10 cellular contexts compared by ENCODE assay signal in the genomic region with DNA sequence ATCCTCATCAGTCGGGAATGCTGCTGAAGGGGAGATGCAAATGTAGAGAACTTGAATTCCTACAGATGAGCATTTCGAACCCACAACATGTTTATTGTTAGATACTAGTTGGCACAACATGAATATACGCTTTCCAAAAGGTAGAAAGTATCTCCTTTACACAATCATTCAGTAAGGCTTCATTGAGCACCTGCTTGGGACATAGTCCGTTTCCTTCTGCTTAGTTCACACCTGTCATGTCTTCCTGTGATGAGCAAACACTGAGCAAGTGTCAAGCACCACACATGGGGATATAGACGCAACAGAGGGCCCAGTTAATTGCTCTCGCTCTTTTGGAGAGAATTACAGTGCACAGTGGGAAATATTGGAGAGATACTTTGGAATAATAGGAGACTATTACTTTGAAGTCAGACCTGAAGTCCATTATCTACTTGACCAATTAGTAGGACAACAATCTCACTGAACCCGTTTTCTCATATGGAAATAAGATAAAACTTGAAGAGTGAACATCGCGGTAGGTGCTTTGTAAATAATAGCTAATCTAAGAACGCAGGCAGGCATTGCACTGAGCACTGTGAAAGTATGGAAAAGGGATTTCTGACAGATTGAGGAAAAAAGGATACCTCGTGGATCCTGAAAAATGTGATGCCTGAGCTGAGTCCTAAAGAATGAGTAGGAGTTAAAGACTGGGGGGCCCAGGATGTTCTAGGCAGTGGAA. TPM values are rescaled to one million over a fixed set of nuclear protein-coding genes. Genes with fewer than 3 reads are reported as not detected.
DNase-seq lines count a peak whose midpoint lies in the region; ATAC-seq lines count a peak whose summit lies in the region.
"Had no signal": no experiment of that assay in that cellular context is flagged by ENCODE, and none has a peak within 500 bp of the region (broad histone marks: within the 10 kb centered on the region; RNA-seq: fewer than 3 reads in every experiment).

No MANE protein-coding gene starts in this region.

- H3K4me2 ChIP-seq in neuronal stem cell (ENCODE audit: insufficient read depth, low read length, poor library complexity, severe bottlenecking), result peak overlapping the region; percentile 92

- H3K79me1 ChIP-seq in neuronal stem cell (ENCODE audit: low read depth, low read length), result peaks cover 7% of the 10 kb centered on the region

- POLR2A ChIA-PET in CD8-positive, alpha-beta memory T cell (lab: Charles Lee), result interaction anchor here (1.4 to 3.0 kb wide), 2 partner anchors 46 to 49 kb away, joined by 3 to 28 read pairs; partner anchors contain the start of gene IAH1

- H2BK120ac ChIP-seq in neuronal stem cell (ENCODE audit: low read depth, low read length), result no peak overlapping the region

- H3K27ac Mint-ChIP-seq in CD8-positive, alpha-beta memory T cell, result peak overlapping the region in 2 of 8 donors; percentile 97 to 98

- no peak overlapping the region for H4K8ac ChIP-seq in neuronal stem cell (ENCODE audit: low read depth, low read length)

- peak overlapping the region; percentile 43 for H2BK5ac ChIP-seq in neuronal stem cell (ENCODE audit: low read length)

- peak overlapping the region; percentile 95 for H3K27ac ChIP-seq in CD8-positive, alpha-beta memory T cell (ENCODE audit: low read depth, low read length)
- H3K27ac ChIP-seq in ectodermal cell (ENCODE audit: insufficient read depth, low read depth, low read length, poor library complexity, severe bottlenecking) (no peak overlapping the region), neuronal stem cell (replicated peaks; ENCODE audit: low read length) (no peak overlapping the region)

- no peak overlapping the region for H3K4me3 Mint-ChIP-seq in CD8-positive, alpha-beta memory T cell
- H3K4me3 Mint-ChIP-seq: activated T-cell treated with anti-CD3 and anti-CD28 coated beads, Interleukin-2, amount 50 U/mL, for 4 hours had no signal

- no peaks in the 10 kb centered on the region for H3K27me3 Mint-ChIP-seq in CD8-positive, alpha-beta memory T cell

- no peak for DNase-seq in CD8-positive, alpha-beta memory T cell
- peak in 2 of 3 experiments; percentile 78 to 96 for DNase-seq in NCI-H1417 (lab: John Stamatoyannopoulos, UW)
- DNase-seq in neuronal stem cell (ENCODE audit: low spot score), result no peak
- no peak for DNase-seq in ureter (ENCODE audit: low spot score)
- DNase-seq: substantia nigra had no signal

- H2BK12ac ChIP-seq in neuronal stem cell (ENCODE audit: low read length), result no peak overlapping the region

- H3K4ac ChIP-seq in neuronal stem cell (ENCODE audit: low read length), result no peak overlapping the region

- peaks cover 29% of the 10 kb centered on the region for H3K4me1 ChIP-seq in CD8-positive, alpha-beta memory T cell (ENCODE audit: insufficient read depth, low read length)
- peaks cover 17% of the 10 kb centered on the region for H3K4me1 ChIP-seq in ectodermal cell (ENCODE audit: control insufficient read depth, insufficient read depth, low read length)
- peaks cover 11 to 13% of the 10 kb centered on the region in 2 donors for H3K4me1 ChIP-seq in neuronal stem cell (ENCODE audit: control insufficient read depth in 2 of 2, insufficient read depth in 1 of 2, low read depth in 1 of 2, low read length in 2 of 2)

- no peak overlapping the region for H4K91ac ChIP-seq in neuronal stem cell (ENCODE audit: low read depth, low read length, poor library complexity)

- H3K23ac ChIP-seq in neuronal stem cell (ENCODE audit: low read depth, low read length, poor library complexity), result no peak overlapping the region

- H3K36me3 Mint-ChIP-seq in CD8-positive, alpha-beta memory T cell, result peaks cover 0 to 31% (median 0%) of the 10 kb centered on the region in 3 donors

- no peaks in the 10 kb centered on the region for H3K9me3 ChIP-seq in CD8-positive, alpha-beta memory T cell (ENCODE audit: low read length)
- H3K9me3 ChIP-seq in ectodermal cell (ENCODE audit: control insufficient read depth, low read length) (no peaks in the 10 kb centered on the region), neuronal stem cell (replicated peaks in 1 of 2; ENCODE audit: control insufficient read depth in 2 of 2, insufficient read depth in 1 of 2, low read depth in 1 of 2, low read length in 2 of 2) (no peaks in the 10 kb centered on the region)

- H3K14ac ChIP-seq in neuronal stem cell (ENCODE audit: low read length), result no peak overlapping the region

- H2AFZ ChIP-seq in neuronal stem cell (ENCODE audit: low read length), result no peak overlapping the region

- no peak for ATAC-seq in HG02678 (IDR thresholded peaks at IDR 0.05; ENCODE audit: unreplicated experiment)
- no peak for ATAC-seq in GM18517 (IDR thresholded peaks at IDR 0.05; ENCODE audit: unreplicated experiment)
- ATAC-seq in GM18907 (IDR thresholded peaks at IDR 0.05; ENCODE audit: unreplicated experiment), result no peak

- CTCF ChIA-PET in CD8-positive, alpha-beta memory T cell (lab: Charles Lee), result no interaction called here

- no peak overlapping the region for H3K9ac ChIP-seq in neuronal stem cell (ENCODE audit: low read depth, low read length, poor library complexity)

- H3K27me3 ChIP-seq in CD8-positive, alpha-beta memory T cell (ENCODE audit: insufficient read depth, low read length, poor library complexity, severe bottlenecking), result no peaks in the 10 kb centered on the region
- H3K27me3 ChIP-seq in ectodermal cell (ENCODE audit: control insufficient read depth, insufficient read depth, low read length, poor library complexity, severe bottlenecking), result peaks cover 5% of the 10 kb centered on the region
- no peaks in the 10 kb centered on the region for H3K27me3 ChIP-seq in neuronal stem cell (ENCODE audit: control insufficient read depth in 3 of 3, insufficient read depth in 3 of 3, low read depth in 1 of 3, low read length in 3 of 3)

- no peak overlapping the region for H2AK5ac ChIP-seq in neuronal stem cell (ENCODE audit: low read depth, low read length)

- WGBS in ectodermal cell, 2 experiments, result 78% methylated on average over 11 of the region's 11 CpGs
- WGBS in neuronal stem cell (ENCODE audit: extremely low coverage in 2 of 2, insufficient read length in 2 of 2, insufficient replicate concordance in 1 of 2), 2 donors, result no CpG with 5 or more reads among the region's 11 CpGs

- peak overlapping the region; percentile 99 for H3K4me3 ChIP-seq in CD8-positive, alpha-beta memory T cell (ENCODE audit: low read length)
- H3K4me3 ChIP-seq in ectodermal cell (ENCODE audit: insufficient read depth, low read depth, low read length), result peak overlapping the region; percentile 94
- peak overlapping the region; percentile 76 to 94 for H3K4me3 ChIP-seq in neuronal stem cell (ENCODE audit: low read length in 2 of 2)

- no peaks in the 10 kb centered on the region for H3K9me3 Mint-ChIP-seq in CD8-positive, alpha-beta memory T cell
- H3K9me3 Mint-ChIP-seq: activated T-cell treated with anti-CD3 and anti-CD28 coated beads, Interleukin-2, amount 50 U/mL, for 4 hours had no signal

- H2BK15ac ChIP-seq in neuronal stem cell (ENCODE audit: low read length), result no peak overlapping the region

- H3K18ac ChIP-seq in neuronal stem cell (ENCODE audit: low read length), result no peak overlapping the region

- peaks cover under 1% of the 10 kb centered on the region for H3K36me3 ChIP-seq in CD8-positive, alpha-beta memory T cell (ENCODE audit: insufficient read depth, low read length)
- H3K36me3 ChIP-seq in ectodermal cell (ENCODE audit: control insufficient read depth, insufficient read depth, low read length), result peaks cover 7% of the 10 kb centered on the region
- H3K36me3 ChIP-seq in neuronal stem cell (replicated peaks in 1 of 2; ENCODE audit: control insufficient read depth in 2 of 2, insufficient read depth in 2 of 2, low read length in 2 of 2), result peaks cover 5 to 40% of the 10 kb centered on the region in 2 donors

- H3K4me1 Mint-ChIP-seq in CD8-positive, alpha-beta memory T cell, result peaks cover 25 to 31% (median 26%) of the 10 kb centered on the region in 3 donors

RNA-seq across cellular contexts. Expression of gene CPSF3, which starts 1.2 kb away (rescaled TPM):
- total RNA-seq in CD8-positive, alpha-beta memory T cell, result 10 to 100 TPM; 79.0 to 83.9 TPM
- polyA plus RNA-seq in CD8-positive, alpha-beta memory T cell, result 28.6 TPM
- polyA plus RNA-seq in ectodermal cell (2013, experiment 1 of 4), result 119 TPM
- 126 TPM for polyA plus RNA-seq in ectodermal cell (2013, experiment 2 of 4)
- polyA plus RNA-seq in ectodermal cell (2013, experiment 3 of 4), result 107 TPM
- polyA plus RNA-seq in ectodermal cell (2013, experiment 4 of 4), result 111 TPM
- polyA plus RNA-seq in neuronal stem cell (2013, experiment 1 of 2), result 78.4 TPM
- polyA plus RNA-seq in neuronal stem cell (2013, experiment 2 of 2), result 77.6 TPM
- 33.2 TPM for total RNA-seq in ureter

RNA-seq across cellular contexts. Expression of gene ITGB1BP1, which starts 1.3 kb away (rescaled TPM):
- total RNA-seq in CD8-positive, alpha-beta memory T cell, result 100 to 1,000 TPM; 185 to 195 TPM
- polyA plus RNA-seq in CD8-positive, alpha-beta memory T cell, result 200 TPM
- 42.2 TPM for polyA plus RNA-seq in ectodermal cell (2013, experiment 1 of 4)
- polyA plus RNA-seq in ectodermal cell (2013, experiment 2 of 4), result 42.2 TPM
- polyA plus RNA-seq in ectodermal cell (2013, experiment 3 of 4), result 40.7 TPM
- 48.1 TPM for polyA plus RNA-seq in ectodermal cell (2013, experiment 4 of 4)
- polyA plus RNA-seq in neuronal stem cell (2013, experiment 1 of 2), result 50.0 TPM
- polyA plus RNA-seq in neuronal stem cell (2013, experiment 2 of 2), result 49.6 TPM
- total RNA-seq in ureter, result 79.5 TPM

RNA-seq across cellular contexts. Expression of gene IAH1, which starts 49.7 kb away (rescaled TPM):
- total RNA-seq in CD8-positive, alpha-beta memory T cell, result 10 to 100 TPM; 76.9 to 79.1 TPM
- 81.0 TPM for polyA plus RNA-seq in CD8-positive, alpha-beta memory T cell
- 12.0 TPM for polyA plus RNA-seq in ectodermal cell (2013, experiment 1 of 4)
- 16.7 TPM for polyA plus RNA-seq in ectodermal cell (2013, experiment 2 of 4)
- polyA plus RNA-seq in ectodermal cell (2013, experiment 3 of 4), result 15.7 TPM
- polyA plus RNA-seq in ectodermal cell (2013, experiment 4 of 4), result 18.6 TPM
- 20.1 TPM for polyA plus RNA-seq in neuronal stem cell (2013, experiment 1 of 2)
- polyA plus RNA-seq in neuronal stem cell (2013, experiment 2 of 2), result 21.3 TPM
- total RNA-seq in ureter, result 51.8 TPM

Comparison
In these comparisons a context has a peak if more than half of its experiments do, and no peak if none do; other contexts are left out.
1. DNase-seq: peak in NCI-H1417 (2 of 3); none in CD8-positive, alpha-beta memory T cell (0 of 5), neuronal stem cell (single experiment) and ureter (single experiment).
2. Peak in every context shown above with its lines, with median percentiles within 50 percentile points of each other: H3K4me3 ChIP-seq.